In genomic region chr7:77544523-77544922, GRCh38 we compare ENCODE assay signal across 20 cellular contexts.
"Had no signal": no experiment of that assay in that cellular context is flagged by ENCODE, and none has a peak within 500 bp of the region (broad histone marks: within the 10 kb centered on the region; RNA-seq: fewer than 3 reads in every experiment).

No MANE protein-coding gene starts in this region.

- H3K4me3 ChIP-seq: gastrocnemius medialis, heart right ventricle, psoas muscle had no signal

- H3K27ac Mint-ChIP-seq: activated naive CD8-positive, alpha-beta T cell treated with anti-CD3 and anti-CD28 coated beads, Interleukin-2, amount 10 ng/mL, durations not matched to agents 7 days and 5 days; memory B cell had no signal

- H3K27ac ChIP-seq: brain microvascular endothelial cell, gastrocnemius medialis, heart right ventricle, psoas muscle had no signal

- H3K27me3 ChIP-seq: brain microvascular endothelial cell, gastrocnemius medialis, heart right ventricle had no signal

- H3K36me3 Mint-ChIP-seq: activated naive CD8-positive, alpha-beta T cell treated with anti-CD3 and anti-CD28 coated beads, Interleukin-2, amount 10 ng/mL, durations not matched to agents 7 days and 5 days had no signal

- H3K27me3 Mint-ChIP-seq: activated naive CD8-positive, alpha-beta T cell treated with anti-CD3 and anti-CD28 coated beads, Interleukin-2, amount 10 ng/mL, durations not matched to agents 7 days and 5 days; central memory CD8-positive, alpha-beta T cell; memory B cell had no signal

- H3K36me3 ChIP-seq: gastrocnemius medialis had no signal

- DNase-seq: activated CD4-positive, CD25-positive, alpha-beta regulatory T cell treated with anti-CD3 and anti-CD28 coated beads, Interleukin-2, amount 50 U/mL, for 72 hours; activated naive CD4-positive, alpha-beta T cell; activated naive CD8-positive, alpha-beta T cell treated with anti-CD3 and anti-CD28 coated beads, Interleukin-2, amount 10 ng/mL, durations not matched to agents 7 days and 5 days; activated T-cell treated with anti-CD3 and anti-CD28 coated beads for 4 hours; brain microvascular endothelial cell; cortex of kidney; effector CD4-positive, alpha-beta T cell; gastrocnemius medialis; heart right ventricle; islet precursor cell; psoas muscle; stimulated activated CD4-positive, alpha-beta T cell treated with anti-CD3 and anti-CD28 coated beads, Interleukin-12 subunit alpha, Interleukin-12 subunit beta, amount 100 ng/mL, for 4 hours; stimulated activated CD4-positive, alpha-beta T cell treated with anti-CD3 and anti-CD28 coated beads, Interleukin-2, amount 100 ng/mL, for 24 hours; T-helper 1 cell; T1000 had no signal

- H3K9me3 Mint-ChIP-seq: activated naive CD8-positive, alpha-beta T cell treated with anti-CD3 and anti-CD28 coated beads, Interleukin-2, amount 10 ng/mL, durations not matched to agents 7 days and 5 days; central memory CD8-positive, alpha-beta T cell; memory B cell; nephron had no signal

- ATAC-seq: gastrocnemius medialis, heart right ventricle, left lobe of liver, psoas muscle, sciatic nerve had no signal

- H3K9me3 ChIP-seq: gastrocnemius medialis, heart right ventricle, psoas muscle had no signal

- H3K4me3 Mint-ChIP-seq: activated naive CD8-positive, alpha-beta T cell treated with anti-CD3 and anti-CD28 coated beads, Interleukin-2, amount 10 ng/mL, durations not matched to agents 7 days and 5 days; central memory CD8-positive, alpha-beta T cell; memory B cell; nephron had no signal
